12 cellular contexts compared by ENCODE assay signal in genomic region chr2:111617804-111618576, GRCh38.
DNase-seq lines count a peak whose midpoint lies in the region; ATAC-seq and TF ChIP-seq lines count a peak whose summit lies in the region.
"Had no signal": no experiment of that assay in that cellular context is flagged by ENCODE, and none has a peak within 500 bp of the region (broad histone marks: within the 10 kb centered on the region; RNA-seq: fewer than 3 reads in every experiment).

No MANE protein-coding gene starts in this region.

- H3K4me1 Mint-ChIP-seq in endothelial cell (ENCODE audit: unreplicated experiment) = peaks cover 26% of the 10 kb centered on the region
- H3K4me1 Mint-ChIP-seq: CD4-positive, alpha-beta memory T cell had no signal

- intact Hi-C loops in ovary (cut with DNase I) = no loop called here

- no peak for TF ChIP-seq POLR2A in ovary (IDR thresholded peaks at IDR 0.05)

- DNase-seq in GM03348 (ENCODE audit: low spot score) = peak; percentile 57
- DNase-seq in astrocyte of the hippocampus (ENCODE audit: low read depth, low spot score) = peak; percentile 51
- DNase-seq in right atrium auricular region (ENCODE audit: low spot score) = no peak
- DNase-seq in endothelial cell (ENCODE audit: low spot score) = no peak
- no peak for DNase-seq in ovary
- DNase-seq: activated naive CD4-positive, alpha-beta T cell; CD4-positive, alpha-beta memory T cell; effector CD4-positive, alpha-beta T cell; NCI-H1105 treated with DMSO at 0.1 percent for 48 hours had no signal

- 54 to 65% (median 60%) methylated on average over 14 of the region's 14 CpGs for whole genome bisulfite sequencing in ovary, 3 donors

- no peak for TF ChIP-seq CTCF in right atrium auricular region (IDR thresholded peaks at IDR 0.05)
- no peak for TF ChIP-seq CTCF in endothelial cell (IDR thresholded peaks at IDR 0.05; ENCODE audit: unreplicated experiment)
- TF ChIP-seq CTCF in ovary (IDR thresholded peaks at IDR 0.05) = no peak

- H3K4me1 ChIP-seq in right atrium auricular region = peaks cover 0 to 18% of the 10 kb centered on the region in 2 donors
- H3K4me1 ChIP-seq in ovary (ENCODE audit: insufficient read depth) = peaks cover 4% of the 10 kb centered on the region

- no peak overlapping the region for H3K4me3 Mint-ChIP-seq in endothelial cell (ENCODE audit: unreplicated experiment)
- H3K4me3 Mint-ChIP-seq: CD4-positive, alpha-beta memory T cell had no signal

- no peaks in the 10 kb centered on the region for H3K36me3 Mint-ChIP-seq in endothelial cell (ENCODE audit: low read depth, unreplicated experiment)
- H3K36me3 Mint-ChIP-seq: CD4-positive, alpha-beta memory T cell had no signal

- TF ChIP-seq EP300 in ovary (IDR thresholded peaks at IDR 0.05) = no peak

- no peak overlapping the region for H3K27ac Mint-ChIP-seq in endothelial cell (ENCODE audit: unreplicated experiment)
- H3K27ac Mint-ChIP-seq: CD4-positive, alpha-beta memory T cell had no signal

- no peaks in the 10 kb centered on the region for H3K9me3 ChIP-seq in right atrium auricular region
- no peaks in the 10 kb centered on the region for H3K9me3 ChIP-seq in ovary

- H3K27me3 ChIP-seq in right atrium auricular region = no peaks in the 10 kb centered on the region
- H3K27me3 ChIP-seq in ovary = no peaks in the 10 kb centered on the region

- ATAC-seq in HG03039 (IDR thresholded peaks at IDR 0.05; ENCODE audit: unreplicated experiment) (no peak), GM21423 (IDR thresholded peaks at IDR 0.05; ENCODE audit: unreplicated experiment) (no peak)

- H3K9me3 Mint-ChIP-seq in endothelial cell (ENCODE audit: unreplicated experiment) = no peaks in the 10 kb centered on the region

- H3K27ac ChIP-seq in right atrium auricular region (peak overlapping the region; percentile 3 to 21), skin epidermis (peak overlapping the region in 17 of 21 experiments; percentile 8 to 84 (median 61)), ovary (no peak overlapping the region)

- peaks cover 1% of the 10 kb centered on the region for H3K27me3 Mint-ChIP-seq in endothelial cell (ENCODE audit: unreplicated experiment)

- H3K4me3 ChIP-seq in right atrium auricular region (no peak overlapping the region), skin epidermis (no peak overlapping the region), ovary (no peak overlapping the region)

- no peaks in the 10 kb centered on the region for H3K36me3 ChIP-seq in right atrium auricular region
- no peaks in the 10 kb centered on the region for H3K36me3 ChIP-seq in ovary

Comparison
In these comparisons a context has a peak if more than half of its experiments do, and no peak if none do; other contexts are left out.
1. DNase-seq: peak in GM03348 (single experiment) and astrocyte of the hippocampus (single experiment); none in right atrium auricular region (single experiment), endothelial cell (single experiment) and ovary (0 of 5).
2. H3K27ac ChIP-seq: peak in right atrium auricular region (2 of 2) and skin epidermis (17 of 21); none in ovary (0 of 2).